Comparison of ENCODE assay signal across 12 cellular contexts in genomic region chr7:19928247-19928646, GRCh38.
DNase-seq lines count a peak whose midpoint lies in the region; ATAC-seq, FAIRE-seq and TF ChIP-seq lines count a peak whose summit lies in the region.
"Had no signal": no experiment of that assay in that cellular context is flagged by ENCODE, and none has a peak within 500 bp of the region (broad histone marks: within the 10 kb centered on the region; RNA-seq: fewer than 3 reads in every experiment).

No MANE protein-coding gene starts in this region.

- ATAC-seq in GM21367 (IDR thresholded peaks at IDR 0.05; ENCODE audit: unreplicated experiment) (peak; percentile 84), HG02981 (IDR thresholded peaks at IDR 0.05; ENCODE audit: unreplicated experiment) (peak; percentile 88), SK-N-SH treated with all-trans-retinoic acid at 6 μM for 48 hours (no peak)

- DNase-seq in GM18507 (ENCODE audit: extremely low spot score, insufficient read length, low read depth) (peak; percentile 18), RPMI7951 (ENCODE audit: low read depth) (peak; percentile 29), NCI-H1092 (lab: John Stamatoyannopoulos, UW) (no peak), erythroblast (lab: John Stamatoyannopoulos, UW) (no peak), NCI-H1417 treated with DMSO at 0.1 percent for 48 hours (lab: John Stamatoyannopoulos, UW) (no peak)
- DNase-seq: NCI-H774, nucleus accumbens, T-helper 1 cell, thyroid gland had no signal

- FAIRE-seq in GM18507 (lab: Jason Lieb, UNC), result peak; percentile 47

- no peak for TF ChIP-seq POLR2A in erythroblast (IDR thresholded peaks at IDR 0.05; ENCODE audit: low read length)

TF ChIP-seq in SK-N-SH treated with all-trans-retinoic acid at 6 μM for 48 hours, 23 proteins besides CTCF, POLR2A, EP300 and RAD21:
- TF ChIP-seq SNAI2 (CRISPR knock-in tag; IDR thresholded peaks at IDR 0.05) (no peak), ZNF8 (CRISPR knock-in tag; IDR thresholded peaks at IDR 0.05) (no peak), ZFP30 (CRISPR knock-in tag; IDR thresholded peaks at IDR 0.05) (no peak), TOX (CRISPR knock-in tag; IDR thresholded peaks at IDR 0.05; ENCODE audit: borderline replicate concordance) (no peak)

Comparison
In these comparisons a context has a peak if more than half of its experiments do, and no peak if none do; other contexts are left out.
1. DNase-seq: peak in GM18507 (single experiment) and RPMI7951 (single experiment); none in NCI-H1092 (single experiment), erythroblast (0 of 2) and NCI-H1417 treated with DMSO at 0.1 percent for 48 hours (single experiment).